8 cellular contexts compared by ENCODE assay signal in genomic region chr18:77206676-77207370, GRCh38. TPM values are rescaled to one million over a fixed set of nuclear protein-coding genes. Genes with fewer than 3 reads are reported as not detected.
DNase-seq lines count a peak whose midpoint lies in the region; ATAC-seq and TF ChIP-seq lines count a peak whose summit lies in the region.
"Had no signal": no experiment of that assay in that cellular context is flagged by ENCODE, and none has a peak within 500 bp of the region (broad histone marks: within the 10 kb centered on the region; RNA-seq: fewer than 3 reads in every experiment).

No MANE protein-coding gene starts in this region.

- H3K36me3 ChIP-seq in HCT116 (ENCODE audit: control insufficient read depth in 1 of 2, insufficient read depth in 2 of 2, low read length in 2 of 2): no peaks in the 10 kb centered on the region
- H3K36me3 ChIP-seq in breast epithelium: no peaks in the 10 kb centered on the region
- H3K36me3 ChIP-seq in left lung: no peaks in the 10 kb centered on the region
- H3K36me3 ChIP-seq in thyroid gland: no peaks in the 10 kb centered on the region

- H3K4me3 ChIP-seq in HCT116 (replicated peaks in 1 of 2; ENCODE audit: low read depth in 1 of 2, low read length in 2 of 2): no peak overlapping the region
- H3K4me3 ChIP-seq in breast epithelium: no peak overlapping the region
- no peak overlapping the region for H3K4me3 ChIP-seq in left lung
- no peak overlapping the region for H3K4me3 ChIP-seq in thyroid gland (replicated peaks in 1 of 3)

- DNase-seq in HCT116 (ENCODE audit: low read depth, low spot score) (no peak), breast epithelium (ENCODE audit: low spot score in 2 of 2) (no peak), left lung (no peak), thyroid gland (peak in 1 of 2 donors; percentile 29), NCI-H748 treated with DMSO at 0.1 percent for 48 hours (lab: John Stamatoyannopoulos, UW) (no peak), hippocampal formation (lab: John Stamatoyannopoulos, UW) (no peak)
- no peak for DNase-seq in activated CD4-positive, alpha-beta T cell treated with anti-CD3 and anti-CD28 coated beads, Interleukin-2, amount 50 U/mL, for 48 hours

- H3K27me3 ChIP-seq in HCT116 (ENCODE audit: insufficient read depth, low read length) (no peaks in the 10 kb centered on the region), breast epithelium (no peaks in the 10 kb centered on the region), left lung (no peaks in the 10 kb centered on the region), thyroid gland (no peaks in the 10 kb centered on the region)

- H2AFZ ChIP-seq in HCT116 (ENCODE audit: low read depth, low read length, poor library complexity, severe bottlenecking): peak overlapping the region; percentile 60

- TF ChIP-seq POLR2A in HCT116 (IDR thresholded peaks at IDR 0.05; ENCODE audit: borderline replicate concordance, extremely low read depth, insufficient read depth, insufficient read length) (no peak), breast epithelium (IDR thresholded peaks at IDR 0.05) (no peak), thyroid gland (IDR thresholded peaks at IDR 0.05) (no peak)

- peak overlapping the region; percentile 54; the same call in 1 of the 2 replicates for H3K4me2 ChIP-seq in HCT116 (ENCODE audit: low read length)

- intact Hi-C loops in HCT116 (cut with micrococcal nuclease) (loop anchor here (5.0 to 10.0 kb wide), 2 partner anchors 75 to 402 kb away; partner anchors contain the start of gene MBP), breast epithelium (cut with DNase I; ENCODE audit: low total_unique reads) (no loop called here), left lung (cut with DNase I) (no loop called here), thyroid gland (cut with DNase I) (no loop called here)

- no peak for TF ChIP-seq RAD21 in HCT116 (IDR thresholded peaks at IDR 0.05; ENCODE audit: low read depth)

- H3K9me3 ChIP-seq in HCT116 (ENCODE audit: control insufficient read depth in 1 of 2, insufficient read depth in 1 of 2, low read depth in 1 of 2, low read length in 2 of 2): no peaks in the 10 kb centered on the region
- no peaks in the 10 kb centered on the region for H3K9me3 ChIP-seq in breast epithelium
- H3K9me3 ChIP-seq in left lung: no peaks in the 10 kb centered on the region
- no peaks in the 10 kb centered on the region for H3K9me3 ChIP-seq in thyroid gland

- no peak overlapping the region for H3K27ac ChIP-seq in HCT116 (ENCODE audit: low read depth, low read length)
- H3K27ac ChIP-seq in breast epithelium: peak overlapping the region; percentile 48 to 83
- H3K27ac ChIP-seq in left lung: peak overlapping the region in 1 of 2 donors; percentile 23
- peak overlapping the region; percentile 36 to 75 (median 65) for H3K27ac ChIP-seq in thyroid gland

- 76 to 82% methylated on average over 10 of the region's 10 CpGs for WGBS in thyroid gland, 2 donors

- peaks cover 8 to 15% of the 10 kb centered on the region in 2 experiments for H3K4me1 ChIP-seq in HCT116 (ENCODE audit: control insufficient read depth in 1 of 2, insufficient read depth in 2 of 2, low read length in 2 of 2)
- H3K4me1 ChIP-seq in breast epithelium: no peaks in the 10 kb centered on the region
- peaks cover 6 to 40% of the 10 kb centered on the region in 2 donors for H3K4me1 ChIP-seq in left lung
- H3K4me1 ChIP-seq in thyroid gland: peaks cover 41 to 48% of the 10 kb centered on the region in 2 donors

- H4K20me1 ChIP-seq in HCT116 (ENCODE audit: insufficient read depth): no peaks in the 10 kb centered on the region

- no peak overlapping the region for H3K9ac ChIP-seq in HCT116 (ENCODE audit: low read length)

- CTCF ChIA-PET in HCT116 (lab: Charles Lee): interaction anchor here (1.4 kb wide), 1 partner anchor 224 kb away, joined by 3 read pairs; no protein-coding TSS in a partner anchor

- POLR2A ChIA-PET in HCT116 (lab: Charles Lee): no interaction called here

- TF ChIP-seq CTCF in HCT116 (IDR thresholded peaks at IDR 0.05 in 2 of 3, conservative IDR thresholded peaks at IDR 0.05 in 1 of 3; ENCODE audit: borderline replicate concordance in 1 of 3, insufficient read depth in 1 of 3, low read depth in 2 of 3, low read length in 2 of 3) (no peak), breast epithelium (IDR thresholded peaks at IDR 0.05) (no peak), left lung (IDR thresholded peaks at IDR 0.05) (no peak), thyroid gland (IDR thresholded peaks at IDR 0.05) (no peak)

- RAD21 ChIA-PET in HCT116 (lab: Charles Lee; ENCODE audit: low non-redundant PET in 1 of 2, low total read pairs in 2 of 2, uncharacterized antibody in 2 of 2, unreplicated experiment in 2 of 2): no interaction called here

- no TSS peak for BruUV-seq in HCT116 (replicated peaks; lab: Mats Ljungman, UMichigan)

- H3K9me2 ChIP-seq in HCT116 (ENCODE audit: insufficient read depth): no peaks in the 10 kb centered on the region; the same call in 1 of the 2 replicates

- peak; percentile 10; the same call in 1 of the 2 replicates for ATAC-seq in HCT116
- peak; percentile 51 for ATAC-seq in left lung

- no peaks in the 10 kb centered on the region for H3K79me2 ChIP-seq in HCT116 (ENCODE audit: insufficient read depth, low read length)

TF ChIP-seq in HCT116, 20 proteins besides CTCF, POLR2A, EP300 and RAD21:
- TF ChIP-seq SIN3A (IDR thresholded peaks at IDR 0.05; ENCODE audit: low read depth): no peak
- no peak for TF ChIP-seq ZFX (IDR thresholded peaks at IDR 0.05)
- TF ChIP-seq CBX3 (IDR thresholded peaks at IDR 0.05; ENCODE audit: low read depth): no peak
- TF ChIP-seq ELF1 (IDR thresholded peaks at IDR 0.05; ENCODE audit: borderline replicate concordance, low read depth): no peak
- TF ChIP-seq, protein P1, sequence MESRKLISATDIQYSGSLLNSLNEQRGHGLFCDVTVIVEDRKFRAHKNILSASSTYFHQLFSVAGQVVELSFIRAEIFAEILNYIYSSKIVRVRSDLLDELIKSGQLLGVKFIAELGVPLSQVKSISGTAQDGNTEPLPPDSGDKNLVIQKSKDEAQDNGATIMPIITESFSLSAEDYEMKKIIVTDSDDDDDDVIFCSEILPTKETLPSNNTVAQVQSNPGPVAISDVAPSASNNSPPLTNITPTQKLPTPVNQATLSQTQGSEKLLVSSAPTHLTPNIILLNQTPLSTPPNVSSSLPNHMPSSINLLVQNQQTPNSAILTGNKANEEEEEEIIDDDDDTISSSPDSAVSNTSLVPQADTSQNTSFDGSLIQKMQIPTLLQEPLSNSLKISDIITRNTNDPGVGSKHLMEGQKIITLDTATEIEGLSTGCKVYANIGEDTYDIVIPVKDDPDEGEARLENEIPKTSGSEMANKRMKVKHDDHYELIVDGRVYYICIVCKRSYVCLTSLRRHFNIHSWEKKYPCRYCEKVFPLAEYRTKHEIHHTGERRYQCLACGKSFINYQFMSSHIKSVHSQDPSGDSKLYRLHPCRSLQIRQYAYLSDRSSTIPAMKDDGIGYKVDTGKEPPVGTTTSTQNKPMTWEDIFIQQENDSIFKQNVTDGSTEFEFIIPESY (IDR thresholded peaks at IDR 0.05; ENCODE audit: extremely low read depth, insufficient replicate concordance, low read length): no peak
- no peak for TF ChIP-seq JUND (IDR thresholded peaks at IDR 0.05)
- no peak for TF ChIP-seq SRF (IDR thresholded peaks at IDR 0.05; ENCODE audit: low read depth)
- TF ChIP-seq YY1 (IDR thresholded peaks at IDR 0.05; ENCODE audit: extremely low read depth, insufficient replicate concordance, low read depth, low read length): no peak
- TF ChIP-seq CEBPB (IDR thresholded peaks at IDR 0.05; ENCODE audit: low read depth): no peak

RNA-seq across cellular contexts. Expression of gene GALR1, which starts 42.8 kb away (rescaled TPM):
- total RNA-seq in HCT116 (2021; ENCODE audit: unreplicated experiment): not detected
- not detected in 2 replicates for polyA plus RNA-seq in HCT116 (2012)
- under 1 TPM in 2 of 3 donors, not detected in 1; under 0.01 TPM for total RNA-seq in breast epithelium
- not detected for total RNA-seq in left lung
- under 1 TPM; 0.04 to 0.40 (median 0.10) TPM for total RNA-seq in thyroid gland
- total RNA-seq: epithelial cell of proximal tubule had no signal
